Comparison of ENCODE assay signal across 8 cellular contexts in genomic region chr20:653590-654426, GRCh38. TPM values are rescaled to one million over a fixed set of nuclear protein-coding genes. Genes with fewer than 3 reads are reported as not detected.
DNase-seq lines count a peak whose midpoint lies in the region; ATAC-seq and TF ChIP-seq lines count a peak whose summit lies in the region.

No MANE protein-coding gene starts in this region.

- peaks cover 0 to 16% (median 3%) of the 10 kb centered on the region in 4 donors for H3K36me3 ChIP-seq in right lobe of liver
- peaks cover 1 to 26% (median 2%) of the 10 kb centered on the region in 3 donors for H3K36me3 ChIP-seq in tibial nerve

- H3K27ac ChIP-seq in right lobe of liver (peak overlapping the region; percentile 75 to 83 (median 82)), tibial nerve (peak overlapping the region; percentile 73 to 91 (median 83))

- H3K4me3 Mint-ChIP-seq in activated T-cell treated with anti-CD3 and anti-CD28 coated beads, Interleukin-2, amount 50 U/mL, for 4 hours, result peak overlapping the region; percentile 81

- H3K4me1 ChIP-seq in right lobe of liver, result peaks cover 0 to 7% (median 0%) of the 10 kb centered on the region in 4 donors
- peaks cover 0 to 26% (median 6%) of the 10 kb centered on the region in 4 donors for H3K4me1 ChIP-seq in tibial nerve

- TF ChIP-seq POLR2A in right lobe of liver (IDR thresholded peaks at IDR 0.05) (no peak), tibial nerve (IDR thresholded peaks at IDR 0.05) (no peak)

- in situ Hi-C loops in astrocyte of the cerebellum (cut with HindIII; ENCODE audit: low sequenced_read_pairs), result no loop called here

- TF ChIP-seq CTCF in astrocyte of the cerebellum (IDR thresholded peaks at IDR 0.05; ENCODE audit: low read depth, low read length, missing control alignments) (no peak), right lobe of liver (IDR thresholded peaks at IDR 0.05) (no peak), tibial nerve (IDR thresholded peaks at IDR 0.05) (no peak)

- 5% methylated on average over 10 of the region's 31 CpGs for WGBS in right lobe of liver (ENCODE audit: insufficient coverage, low coverage, low lambda C conversion rate, missing lambda C conversion rate)
- WGBS in tibial nerve, 2 donors, result 15 to 25% methylated on average over 26 to 28 of the region's 31 CpGs

- no peak for TF ChIP-seq EP300 in tibial nerve (IDR thresholded peaks at IDR 0.05)

- no peak for DNase-seq in activated T-cell treated with anti-CD3 and anti-CD28 coated beads, Interleukin-2, amount 50 U/mL, for 4 hours
- DNase-seq in activated T-cell treated with anti-CD3 and anti-CD28 coated beads, Interleukin-2, amount 50 U/mL, for 48 hours, result no peak
- DNase-seq in astrocyte of the cerebellum (ENCODE audit: low read depth), result no peak
- DNase-seq in right lobe of liver, result peak in 1 of 3 donors; percentile 54
- DNase-seq in tibial nerve (ENCODE audit: low spot score in 2 of 2), result no peak
- no peak for DNase-seq in glomerular visceral epithelial cell (ENCODE audit: extremely low spot score)
- DNase-seq in NCI-H526 (lab: John Stamatoyannopoulos, UW), result no peak

- H3K9me3 ChIP-seq in right lobe of liver (no peaks in the 10 kb centered on the region), tibial nerve (no peaks in the 10 kb centered on the region)

- H3K4me1 Mint-ChIP-seq in activated T-cell treated with anti-CD3 and anti-CD28 coated beads, Interleukin-2, amount 50 U/mL, for 4 hours (ENCODE audit: low read depth), result peaks cover 32% of the 10 kb centered on the region

- intact Hi-C loops in right lobe of liver (cut with DNase I), result no loop called here

- H3K27me3 ChIP-seq in right lobe of liver (no peaks in the 10 kb centered on the region), tibial nerve (peaks cover 0 to 2% of the 10 kb centered on the region in 2 donors)

- peaks cover 7% of the 10 kb centered on the region for H3K36me3 Mint-ChIP-seq in activated T-cell treated with anti-CD3 and anti-CD28 coated beads, Interleukin-2, amount 50 U/mL, for 4 hours (ENCODE audit: insufficient read depth)

- H3K4me3 ChIP-seq in astrocyte of the cerebellum (ENCODE audit: low read depth, low read length) (peak overlapping the region; percentile 78), right lobe of liver (peak overlapping the region; percentile 71 to 75 (median 72)), tibial nerve (peak overlapping the region; percentile 33 to 83 (median 72))

- H3K9me3 Mint-ChIP-seq in activated T-cell treated with anti-CD3 and anti-CD28 coated beads, Interleukin-2, amount 50 U/mL, for 4 hours, result no peaks in the 10 kb centered on the region

- ATAC-seq in activated T-cell treated with anti-CD3 and anti-CD28 coated beads, Interleukin-2, amount 50 U/mL, for 4 hours, result no peak
- ATAC-seq in right lobe of liver, result peak; percentile 1 to 28 (median 14)
- ATAC-seq in HG02759 (IDR thresholded peaks at IDR 0.05; ENCODE audit: unreplicated experiment), result no peak

- H3K27me3 Mint-ChIP-seq in activated T-cell treated with anti-CD3 and anti-CD28 coated beads, Interleukin-2, amount 50 U/mL, for 4 hours (ENCODE audit: low read depth), result peaks cover 11% of the 10 kb centered on the region

RNA-seq across cellular contexts. Expression of gene SRXN1, which starts 0.8 kb away (rescaled TPM):
- 10 to 100 TPM; 28.5 to 39.8 (median 38.5) TPM for total RNA-seq in activated T-cell treated with anti-CD3 and anti-CD28 coated beads, Interleukin-2, amount 50 U/mL, for 4 hours
- total RNA-seq in right lobe of liver (100 to 1,000 TPM in 2 of 6 experiments, 10 to 100 TPM in 4; 14.4 to 166 (median 46.0) TPM), tibial nerve (10 to 100 TPM; 15.1 to 31.8 (median 19.5) TPM)

RNA-seq across cellular contexts. Expression of gene SCRT2, which starts 21.8 kb away (rescaled TPM):
- total RNA-seq in activated T-cell treated with anti-CD3 and anti-CD28 coated beads, Interleukin-2, amount 50 U/mL, for 4 hours, result not detected
- not detected for total RNA-seq in right lobe of liver
- not detected for total RNA-seq in tibial nerve

RNA-seq across cellular contexts. Expression of gene TCF15, which starts 43.7 kb away (rescaled TPM):
- under 1 TPM in 1 of 3 donors, not detected in 2; 0.21 TPM for total RNA-seq in activated T-cell treated with anti-CD3 and anti-CD28 coated beads, Interleukin-2, amount 50 U/mL, for 4 hours
- total RNA-seq in right lobe of liver (under 1 TPM in 1 of 6 experiments, not detected in 5; 0.33 TPM), tibial nerve (1 to 10 TPM in 2 of 4 donors, under 1 TPM in 1, not detected in 1; 0.30 to 4.5 (median 1.1) TPM)

Comparison
In these comparisons a context has a peak if more than half of its experiments do, and no peak if none do; other contexts are left out.
1. ATAC-seq: peak in right lobe of liver (4 of 4); none in activated T-cell treated with anti-CD3 and anti-CD28 coated beads, Interleukin-2, amount 50 U/mL, for 4 hours (0 of 2) and HG02759 (single experiment).
2. Peak in every context shown above with its lines, with median percentiles within 50 percentile points of each other: H3K4me3 ChIP-seq.